Comparison of ENCODE assay signal across 28 cellular contexts in genomic region chr12:109165599-109165998, GRCh38. TPM values are rescaled to one million over a fixed set of nuclear protein-coding genes. Genes with fewer than 3 reads are reported as not detected.
DNase-seq lines count a peak whose midpoint lies in the region; ATAC-seq and TF ChIP-seq lines count a peak whose summit lies in the region.
"Had no signal": no experiment of that assay in that cellular context is flagged by ENCODE, and none has a peak within 500 bp of the region (broad histone marks: within the 10 kb centered on the region; RNA-seq: fewer than 3 reads in every experiment).

No MANE protein-coding gene starts in this region.

- H3K27ac Mint-ChIP-seq in MCF 10A (ENCODE audit: low read depth, unreplicated experiment): no peak overlapping the region
- H3K27ac Mint-ChIP-seq in naive thymus-derived CD8-positive, alpha-beta T cell: peak overlapping the region in 3 of 10 donors; percentile 11 to 32 (median 18)
- H3K27ac Mint-ChIP-seq: HFFc6; memory B cell; stimulated activated naive CD8-positive, alpha-beta T cell treated with anti-CD3 and anti-CD28 coated beads, Interleukin-15, Interleukin-2, amounts not matched to agents 100 ng/mL and 50 ng/mL, for 24 hours had no signal

- no peaks in the 10 kb centered on the region for H3K4me1 Mint-ChIP-seq in MCF 10A (ENCODE audit: insufficient read depth, unreplicated experiment)
- H3K4me1 Mint-ChIP-seq in naive thymus-derived CD8-positive, alpha-beta T cell: peaks cover 0 to 13% (median 1%) of the 10 kb centered on the region in 4 donors
- H3K4me1 Mint-ChIP-seq: memory B cell had no signal

- no peak overlapping the region for H3K27ac ChIP-seq in breast epithelium
- peak overlapping the region in 3 of 5 donors; percentile 42 to 59 (median 46) for H3K27ac ChIP-seq in adrenal gland
- H3K27ac ChIP-seq: brain microvascular endothelial cell, foreskin keratinocyte, hepatocyte, neutrophil, PC-9, skin epidermis, WERI-Rb-1 had no signal

- POLR2A ChIA-PET in MCF 10A (lab: Yijun Ruan, JAX): no interaction called here
- POLR2A ChIA-PET in naive thymus-derived CD8-positive, alpha-beta T cell (lab: Charles Lee): no interaction called here

- H3K4me3 Mint-ChIP-seq in MCF 10A (ENCODE audit: unreplicated experiment): no peak overlapping the region
- H3K4me3 Mint-ChIP-seq in naive thymus-derived CD8-positive, alpha-beta T cell: no peak overlapping the region
- H3K4me3 Mint-ChIP-seq: HFFc6; memory B cell; stimulated activated naive CD8-positive, alpha-beta T cell treated with anti-CD3 and anti-CD28 coated beads, Interleukin-15, Interleukin-2, amounts not matched to agents 100 ng/mL and 50 ng/mL, for 24 hours had no signal

- H3K4me1 ChIP-seq in breast epithelium (no peaks in the 10 kb centered on the region), adrenal gland (replicated peaks in 1 of 2) (peaks cover 8 to 35% of the 10 kb centered on the region in 2 donors)
- H3K4me1 ChIP-seq: foreskin keratinocyte had no signal

- no peaks in the 10 kb centered on the region for H3K36me3 Mint-ChIP-seq in MCF 10A (ENCODE audit: insufficient read depth, unreplicated experiment)
- peaks cover 5 to 44% (median 28%) of the 10 kb centered on the region in 3 donors for H3K36me3 Mint-ChIP-seq in naive thymus-derived CD8-positive, alpha-beta T cell

- CTCF ChIA-PET in MCF 10A (lab: Yijun Ruan, JAX): no interaction called here

- peak; percentile 18 for DNase-seq in MCF 10A (ENCODE audit: unreplicated experiment)
- DNase-seq in breast epithelium (ENCODE audit: low spot score in 2 of 2): no peak
- DNase-seq in adrenal gland: peak in 6 of 7 donors; percentile 46 to 67 (median 59)
- peak; percentile 4 for DNase-seq in kidney tubule cell (ENCODE audit: low spot score)
- DNase-seq in DMS153 (lab: John Stamatoyannopoulos, UW): no peak
- DNase-seq in NCI-H2029 (lab: John Stamatoyannopoulos, UW): no peak
- no peak for DNase-seq in Right ventricle myocardium superior
- DNase-seq in naive thymus-derived CD8-positive, alpha-beta T cell: no peak
- DNase-seq: activated CD4-positive, alpha-beta T cell treated with anti-CD3 and anti-CD28 coated beads for 48 hours; activated T-cell treated with anti-CD3 and anti-CD28 coated beads, Interleukin-2, amount 50 U/mL, for 1 hour; brain microvascular endothelial cell; DMS79; effector CD8-positive, alpha-beta T cell; GF-D8; HFFc6; NCI-H146; NCI-H2171 treated with DMSO at 0.1 percent for 48 hours; NCI-H524 treated with DMSO at 0.1 percent for 48 hours; PC-9; SHP77 treated with DMSO at 0.1 percent for 48 hours; T-helper 9 cell; WERI-Rb-1 had no signal

- ATAC-seq in Right ventricle myocardium superior (ENCODE audit: poor library complexity): no peak
- no peak for ATAC-seq in naive thymus-derived CD8-positive, alpha-beta T cell
- ATAC-seq: foreskin keratinocyte had no signal

- no TSS peak for BruUV-seq in MCF 10A (replicated peaks; lab: Mats Ljungman, UMichigan)

- intact Hi-C loops in MCF 10A (cut with micrococcal nuclease) (no loop called here), breast epithelium (cut with DNase I; ENCODE audit: low total_unique reads) (no loop called here), adrenal gland (cut with DNase I) (loop anchor here in 1 of 2 donors (10.0 kb wide), 1 partner anchor 51 kb away; the partner anchor contains the start of gene ACACB), Right ventricle myocardium superior (cut with DNase I) (no loop called here)

- H3K9me3 Mint-ChIP-seq in MCF 10A (ENCODE audit: unreplicated experiment): no peaks in the 10 kb centered on the region
- H3K9me3 Mint-ChIP-seq in naive thymus-derived CD8-positive, alpha-beta T cell: peaks cover 0 to 3% (median 0%) of the 10 kb centered on the region in 9 donors
- H3K9me3 Mint-ChIP-seq: stimulated activated naive CD8-positive, alpha-beta T cell treated with anti-CD3 and anti-CD28 coated beads, Interleukin-15, Interleukin-2, amounts not matched to agents 100 ng/mL and 50 ng/mL, for 24 hours had no signal

- H3K27me3 Mint-ChIP-seq in MCF 10A (ENCODE audit: insufficient read depth, unreplicated experiment): no peaks in the 10 kb centered on the region
- H3K27me3 Mint-ChIP-seq in naive thymus-derived CD8-positive, alpha-beta T cell: no peaks in the 10 kb centered on the region
- H3K27me3 Mint-ChIP-seq: memory B cell; stimulated activated naive CD8-positive, alpha-beta T cell treated with anti-CD3 and anti-CD28 coated beads, Interleukin-15, Interleukin-2, amounts not matched to agents 100 ng/mL and 50 ng/mL, for 24 hours had no signal

- H3K9me3 ChIP-seq in breast epithelium (no peaks in the 10 kb centered on the region), adrenal gland (replicated peaks in 1 of 3) (no peaks in the 10 kb centered on the region)
- H3K9me3 ChIP-seq: neutrophil had no signal

- TF ChIP-seq CTCF in MCF 10A (IDR thresholded peaks at IDR 0.05; ENCODE audit: unreplicated experiment) (no peak), breast epithelium (IDR thresholded peaks at IDR 0.05) (no peak), adrenal gland (IDR thresholded peaks at IDR 0.05) (no peak)

- no peak overlapping the region for H3K4me3 ChIP-seq in breast epithelium
- no peak overlapping the region for H3K4me3 ChIP-seq in adrenal gland
- H3K4me3 ChIP-seq: hepatocyte, PC-9, skin epidermis had no signal

- TF ChIP-seq POLR2A in breast epithelium (IDR thresholded peaks at IDR 0.05) (no peak), adrenal gland (IDR thresholded peaks at IDR 0.05) (no peak)

- H3K27me3 ChIP-seq in breast epithelium (no peaks in the 10 kb centered on the region), adrenal gland (no peaks in the 10 kb centered on the region)
- H3K27me3 ChIP-seq: brain microvascular endothelial cell, foreskin keratinocyte, hepatocyte, neutrophil had no signal

- 39 to 64% (median 53%) methylated on average over 1 of the region's 1 CpG for WGBS in adrenal gland, 4 donors

- H3K36me3 ChIP-seq in breast epithelium (no peaks in the 10 kb centered on the region), adrenal gland (replicated peaks in 1 of 2) (peaks cover 0 to 29% of the 10 kb centered on the region in 2 donors)
- H3K36me3 ChIP-seq: brain microvascular endothelial cell, WERI-Rb-1 had no signal

RNA-seq across cellular contexts. Expression of gene ACACB, which starts 49.2 kb away (rescaled TPM):
- total RNA-seq in MCF 10A (2022) (1.0 and 1.3 TPM in 2 replicates), breast epithelium (100 to 1,000 TPM; 223 to 957 (median 301) TPM), adrenal gland (100 to 1,000 TPM in 2 of 8 donors, 10 to 100 TPM in 6; 41.1 to 143 (median 74.0) TPM), Right ventricle myocardium superior (167 TPM)
- 10 to 100 TPM; 35.5 to 87.0 (median 47.5) TPM for polyA plus RNA-seq in adrenal gland
- total RNA-seq in naive thymus-derived CD8-positive, alpha-beta T cell: 10 to 100 TPM; 40.4 to 43.3 TPM
- 1 to 10 TPM; 1.1 to 3.9 (median 2.9) TPM for polyA plus RNA-seq in naive thymus-derived CD8-positive, alpha-beta T cell

Comparison
In these comparisons a context has a peak if more than half of its experiments do, and no peak if none do; other contexts are left out.
1. DNase-seq: peak in MCF 10A (single experiment), adrenal gland (6 of 7) and kidney tubule cell (single experiment); none in breast epithelium (0 of 2), DMS153 (single experiment), NCI-H2029 (single experiment), Right ventricle myocardium superior (single experiment) and naive thymus-derived CD8-positive, alpha-beta T cell (0 of 10).
2. RNA of gene ACACB, which starts 49.2 kb away (total RNA-seq): 223 to 957 TPM in breast epithelium, 167 TPM in Right ventricle myocardium superior (single experiment), 41.1 to 143 TPM in adrenal gland and 40.4 to 43.3 TPM in naive thymus-derived CD8-positive, alpha-beta T cell; 1.0 to 1.3 TPM in MCF 10A; every median in the first group is over 10 times any median in the second.
3. H3K27ac ChIP-seq: peak in adrenal gland (3 of 5); none in breast epithelium (0 of 2).